Comparison of ENCODE assay signal across 8 cellular contexts in genomic region chr19:7393934-7394508, GRCh38. TPM values are rescaled to one million over a fixed set of nuclear protein-coding genes. Genes with fewer than 3 reads are reported as not detected.
DNase-seq lines count a peak whose midpoint lies in the region; TF ChIP-seq lines count a peak whose summit lies in the region.

No MANE protein-coding gene starts in this region.

- H3K79me2 ChIP-seq in Loucy (ENCODE audit: insufficient read depth, low read length): peaks cover 40% of the 10 kb centered on the region

- H3K27ac Mint-ChIP-seq in nephron: peak overlapping the region; percentile 18 to 68 (median 68)

- H3K36me3 ChIP-seq in Loucy (ENCODE audit: insufficient read depth, low read length): peaks cover 9% of the 10 kb centered on the region; the same call in 1 of the 2 replicates

- H3K4me2 ChIP-seq in Loucy (ENCODE audit: low read depth, low read length, poor library complexity, severe bottlenecking): peak overlapping the region; percentile 84

- peak overlapping the region; percentile 86 for H3K4me3 ChIP-seq in AG10803 (ENCODE audit: low read length)
- no peak overlapping the region for H3K4me3 ChIP-seq in Loucy (ENCODE audit: low read length, poor library complexity, severe bottlenecking)
- H3K4me3 ChIP-seq in dorsolateral prefrontal cortex: peak overlapping the region; percentile 77 to 100 (median 98)

- peak overlapping the region; percentile 91 to 97 (median 95) for H3K4me3 Mint-ChIP-seq in nephron

- peaks cover 20% of the 10 kb centered on the region for H3K4me1 Mint-ChIP-seq in nephron

- H3K27me3 ChIP-seq in Loucy (ENCODE audit: insufficient read depth, low read length, poor library complexity, severe bottlenecking): no peaks in the 10 kb centered on the region
- H3K27me3 ChIP-seq in dorsolateral prefrontal cortex: no peaks in the 10 kb centered on the region

- peak overlapping the region in 21 of 59 donors; percentile 26 to 92 (median 80) for H3K27ac ChIP-seq in dorsolateral prefrontal cortex

- no peak overlapping the region for H3K9ac ChIP-seq in Loucy (ENCODE audit: low read depth, low read length, poor library complexity, severe bottlenecking)

- H4K20me1 ChIP-seq in Loucy (ENCODE audit: insufficient read depth, low read length, poor library complexity, severe bottlenecking): peaks cover 28% of the 10 kb centered on the region

- H3K9me2 ChIP-seq in Loucy (replicated peaks; ENCODE audit: low read depth, low read length): no peaks in the 10 kb centered on the region

- H3K27me3 Mint-ChIP-seq in nephron (ENCODE audit: low read depth): no peaks in the 10 kb centered on the region

- DNase-seq in AG10803 (ENCODE audit: low read depth) (no peak), dorsolateral prefrontal cortex (peak in 1 of 10 donors; percentile 15), HuH-7 (ENCODE audit: low spot score) (no peak), NCI-H146 (lab: John Stamatoyannopoulos, UW) (no peak), MV-4-11 (lab: John Stamatoyannopoulos, UW) (no peak), SW 1271 (lab: John Stamatoyannopoulos, UW) (no peak)

- H3K9me3 Mint-ChIP-seq in nephron: no peaks in the 10 kb centered on the region

- peaks cover 9% of the 10 kb centered on the region for H3K4me1 ChIP-seq in Loucy (ENCODE audit: insufficient read depth, low read length, poor library complexity, severe bottlenecking)

- H3K9me3 ChIP-seq in Loucy (ENCODE audit: insufficient read depth, low read depth, low read length): no peaks in the 10 kb centered on the region

- peaks cover 6% of the 10 kb centered on the region for H3K36me3 Mint-ChIP-seq in nephron (ENCODE audit: low read depth)

- TF ChIP-seq CTCF in AG10803 (conservative IDR thresholded peaks at IDR 0.05; ENCODE audit: low read length) (no peak), Loucy (conservative IDR thresholded peaks at IDR 0.05; ENCODE audit: low read length) (no peak), dorsolateral prefrontal cortex (IDR thresholded peaks at IDR 0.05 in 54 of 56, conservative IDR thresholded peaks at IDR 0.05 in 2 of 56; ENCODE audit: low read depth in 1 of 56, partially characterized antibody in 56 of 56) (no peak), nephron (IDR thresholded peaks at IDR 0.05; ENCODE audit: unreplicated experiment in 3 of 3) (no peak)

- no peaks in the 10 kb centered on the region for H3F3A ChIP-seq in Loucy (ENCODE audit: low read depth)

- intact Hi-C loops in dorsolateral prefrontal cortex (cut with DNase I): loop anchor here (5.0 to 10.0 kb wide), 3 partner anchors 91 to 233 kb away; partner anchors contain the start of genes PET100 (in 1 of the 2), PEX11G (in 1 of the 2) and XAB2 (in 1 of the 2)

- no peak overlapping the region for H2AFZ ChIP-seq in Loucy (ENCODE audit: low read length)

RNA-seq across cellular contexts. Expression of gene ARHGEF18, which starts 45.3 kb away (rescaled TPM):
- 10 to 100 TPM; 24.3 to 56.2 (median 37.9) TPM for total RNA-seq in dorsolateral prefrontal cortex
